In genomic region chr19:807627-808175, GRCh38 we compare ENCODE assay signal across 20 cellular contexts. TPM values are rescaled to one million over a fixed set of nuclear protein-coding genes. Genes with fewer than 3 reads are reported as not detected.
DNase-seq lines count a peak whose midpoint lies in the region; ATAC-seq and TF ChIP-seq lines count a peak whose summit lies in the region.
"Had no signal": no experiment of that assay in that cellular context is flagged by ENCODE, and none has a peak within 500 bp of the region (broad histone marks: within the 10 kb centered on the region; RNA-seq: fewer than 3 reads in every experiment).

No MANE protein-coding gene starts in this region.

- in situ Hi-C loops in gastrocnemius medialis (cut with MboI; ENCODE audit: low sequenced_read_pairs in 4 of 4) = no loop called here

- H3K27ac ChIP-seq in gastrocnemius medialis = no peak overlapping the region
- H3K27ac ChIP-seq: cardiac muscle cell, esophagus squamous epithelium, heart left ventricle, lower lobe of right lung had no signal

- no peak for DNase-seq in activated naive CD4-positive, alpha-beta T cell treated with anti-CD3 and anti-CD28 coated beads, Interleukin-2, amount 50 U/mL, for 16 hours
- DNase-seq in activated B cell treated with CpG ODN at 0.5 μM for 24 hours (no peak), memory B cell (ENCODE audit: low spot score in 2 of 2) (no peak), gastrocnemius medialis (no peak), NCI-H187 treated with DMSO at 0.1 percent for 48 hours (lab: John Stamatoyannopoulos, UW) (no peak), hippocampal formation (lab: John Stamatoyannopoulos, UW) (no peak)
- DNase-seq: activated CD8-positive, alpha-beta memory T cell treated with anti-CD3 and anti-CD28 coated beads, Interleukin-2, amount 50 U/mL, for 4 hours; esophagus squamous epithelium; IMR-90; lower lobe of right lung; naive thymus-derived CD8-positive, alpha-beta T cell; NCI-H187; SHP77; T-helper 9 cell had no signal

- POLR2A ChIA-PET in activated B cell treated with CpG ODN at 0.5 μM for 24 hours (lab: Charles Lee) = interaction anchor here (0.5 to 1.4 kb wide), 3 partner anchors 9 to 240 kb away, joined by 3 to 5 read pairs (median 3); no protein-coding TSS in a partner anchor

- no peaks in the 10 kb centered on the region for H3K27me3 ChIP-seq in gastrocnemius medialis
- H3K27me3 ChIP-seq: cardiac muscle cell, esophagus squamous epithelium, heart left ventricle had no signal

- ATAC-seq in activated B cell treated with CpG ODN at 0.5 μM for 24 hours (ENCODE audit: low read depth) = no peak
- ATAC-seq in memory B cell (ENCODE audit: low read depth) = no peak
- ATAC-seq in HG02759 (IDR thresholded peaks at IDR 0.05; ENCODE audit: unreplicated experiment) = no peak
- no peak for ATAC-seq in gastrocnemius medialis
- ATAC-seq: heart left ventricle; lower lobe of right lung; naive thymus-derived CD8-positive, alpha-beta T cell had no signal

- peaks cover 6% of the 10 kb centered on the region for H3K4me1 Mint-ChIP-seq in activated naive CD4-positive, alpha-beta T cell treated with anti-CD3 and anti-CD28 coated beads, Interleukin-2, amount 50 U/mL, for 24 hours
- H3K4me1 Mint-ChIP-seq in activated B cell treated with CpG ODN at 0.5 μM for 24 hours (peaks cover 1% of the 10 kb centered on the region), memory B cell (peaks cover 3% of the 10 kb centered on the region)

- H3K27ac Mint-ChIP-seq in activated naive CD4-positive, alpha-beta T cell treated with anti-CD3 and anti-CD28 coated beads, Interleukin-2, amount 50 U/mL, for 24 hours = peak overlapping the region; percentile 88
- H3K27ac Mint-ChIP-seq in activated B cell treated with CpG ODN at 0.5 μM for 24 hours = peak overlapping the region; percentile 1
- peak overlapping the region; percentile 28 for H3K27ac Mint-ChIP-seq in memory B cell

- no peak for TF ChIP-seq CTCF in activated B cell treated with CpG ODN at 0.5 μM for 24 hours (IDR thresholded peaks at IDR 0.05)
- no peak for TF ChIP-seq CTCF in gastrocnemius medialis (IDR thresholded peaks at IDR 0.05 in 4 of 5, conservative IDR thresholded peaks at IDR 0.05 in 1 of 5)

- no peaks in the 10 kb centered on the region for H3K9me3 ChIP-seq in gastrocnemius medialis
- H3K9me3 ChIP-seq: esophagus squamous epithelium, heart left ventricle, lower lobe of right lung had no signal

- H3K27me3 Mint-ChIP-seq in activated naive CD4-positive, alpha-beta T cell treated with anti-CD3 and anti-CD28 coated beads, Interleukin-2, amount 50 U/mL, for 24 hours = no peaks in the 10 kb centered on the region
- H3K27me3 Mint-ChIP-seq in activated B cell treated with CpG ODN at 0.5 μM for 24 hours = no peaks in the 10 kb centered on the region
- no peaks in the 10 kb centered on the region for H3K27me3 Mint-ChIP-seq in memory B cell
- H3K27me3 Mint-ChIP-seq: naive thymus-derived CD8-positive, alpha-beta T cell had no signal

- H3K4me1 ChIP-seq in gastrocnemius medialis = peaks cover 8 to 13% of the 10 kb centered on the region in 2 donors

- no peak for TF ChIP-seq POLR2A in gastrocnemius medialis (IDR thresholded peaks at IDR 0.05)

- H3K36me3 Mint-ChIP-seq in activated naive CD4-positive, alpha-beta T cell treated with anti-CD3 and anti-CD28 coated beads, Interleukin-2, amount 50 U/mL, for 24 hours = peaks cover 8% of the 10 kb centered on the region
- peaks cover 65% of the 10 kb centered on the region for H3K36me3 Mint-ChIP-seq in activated B cell treated with CpG ODN at 0.5 μM for 24 hours (ENCODE audit: low read depth)
- peaks cover 23% of the 10 kb centered on the region for H3K36me3 Mint-ChIP-seq in memory B cell

- no peak overlapping the region for H3K4me3 ChIP-seq in gastrocnemius medialis
- H3K4me3 ChIP-seq: cardiac muscle cell, esophagus squamous epithelium, heart left ventricle, lower lobe of right lung had no signal

- intact Hi-C loops in activated B cell treated with CpG ODN at 0.5 μM for 24 hours (cut with micrococcal nuclease) = no loop called here
- intact Hi-C loops in gastrocnemius medialis (cut with DNase I; ENCODE audit: low total_unique reads) = no loop called here

- CTCF ChIA-PET in activated B cell treated with CpG ODN at 0.5 μM for 24 hours (lab: Charles Lee) = no interaction called here

- H3K4me3 Mint-ChIP-seq in activated naive CD4-positive, alpha-beta T cell treated with anti-CD3 and anti-CD28 coated beads, Interleukin-2, amount 50 U/mL, for 24 hours = no peak overlapping the region
- no peak overlapping the region for H3K4me3 Mint-ChIP-seq in activated B cell treated with CpG ODN at 0.5 μM for 24 hours
- H3K4me3 Mint-ChIP-seq in memory B cell = no peak overlapping the region

- peaks cover 0 to 83% of the 10 kb centered on the region in 2 donors for H3K36me3 ChIP-seq in gastrocnemius medialis

- no peaks in the 10 kb centered on the region for H3K9me3 Mint-ChIP-seq in activated naive CD4-positive, alpha-beta T cell treated with anti-CD3 and anti-CD28 coated beads, Interleukin-2, amount 50 U/mL, for 24 hours
- H3K9me3 Mint-ChIP-seq in activated B cell treated with CpG ODN at 0.5 μM for 24 hours (no peaks in the 10 kb centered on the region), memory B cell (no peaks in the 10 kb centered on the region)
- H3K9me3 Mint-ChIP-seq: naive thymus-derived CD8-positive, alpha-beta T cell had no signal

RNA-seq across cellular contexts. Expression of gene PTBP1, which starts 10.4 kb away (rescaled TPM):
- total RNA-seq in activated B cell treated with CpG ODN at 0.5 μM for 24 hours = 404 and 417 TPM in 2 replicates
- 10 to 100 TPM; 29.8 to 51.7 (median 36.7) TPM for total RNA-seq in gastrocnemius medialis

RNA-seq across cellular contexts. Expression of gene PLPPR3, which starts 14.1 kb away (rescaled TPM):
- total RNA-seq in activated B cell treated with CpG ODN at 0.5 μM for 24 hours (not detected in 2 replicates), gastrocnemius medialis (not detected)
- total RNA-seq: esophagus squamous epithelium; naive thymus-derived CD8-positive, alpha-beta T cell had no signal

RNA-seq across cellular contexts. Expression of gene AZU1, which starts 19.9 kb away (rescaled TPM):
- total RNA-seq in activated B cell treated with CpG ODN at 0.5 μM for 24 hours (0.20 and 1.3 TPM in 2 replicates), gastrocnemius medialis (not detected)
- total RNA-seq: esophagus squamous epithelium, IMR-90, urinary bladder had no signal

RNA-seq across cellular contexts. Expression of gene PRTN3, which starts 33.1 kb away (rescaled TPM):
- total RNA-seq in activated B cell treated with CpG ODN at 0.5 μM for 24 hours = not detected in 2 replicates
- total RNA-seq in gastrocnemius medialis = under 1 TPM in 1 of 4 donors, not detected in 3; 0.51 TPM
- total RNA-seq: esophagus squamous epithelium; IMR-90; lower lobe of right lung; naive thymus-derived CD8-positive, alpha-beta T cell had no signal

RNA-seq across cellular contexts. Expression of gene ELANE, which starts 44.4 kb away (rescaled TPM):
- total RNA-seq in activated B cell treated with CpG ODN at 0.5 μM for 24 hours (not detected in 2 replicates), gastrocnemius medialis (under 1 TPM in 2 of 4 donors, not detected in 2; 0.46 to 0.84 TPM)
- total RNA-seq: cardiac muscle cell; IMR-90; naive thymus-derived CD8-positive, alpha-beta T cell; NCI-H460; urinary bladder had no signal

Comparison
In these comparisons a context has a peak if more than half of its experiments do, and no peak if none do; other contexts are left out.
1. H3K27ac Mint-ChIP-seq: peak in every context shown above with its lines; median percentile 88 in activated naive CD4-positive, alpha-beta T cell treated with anti-CD3 and anti-CD28 coated beads, Interleukin-2, amount 50 U/mL, for 24 hours; 28 in memory B cell; 1 in activated B cell treated with CpG ODN at 0.5 μM for 24 hours.